Comparison of ENCODE assay signal across 8 cellular contexts in genomic region chr4:10456270-10457254, GRCh38. TPM values are rescaled to one million over a fixed set of nuclear protein-coding genes. Genes with fewer than 3 reads are reported as not detected.
A peak's percentile ranks its signal among the peaks of the same experiment; 100 is the strongest.
DNase-seq lines count a peak whose midpoint lies in the region; ATAC-seq and TF ChIP-seq lines count a peak whose summit lies in the region.

No MANE protein-coding gene starts in this region.

- peak; percentile 49 for DNase-seq in DMS53 treated with DMSO at 0.1 percent for 48 hours (lab: John Stamatoyannopoulos, UW; ENCODE audit: unreplicated experiment)
- peak; percentile 72 for DNase-seq in choroid plexus epithelial cell (ENCODE audit: low read depth)
- DNase-seq in right lobe of liver, result peak; percentile 48 to 73 (median 50)
- DNase-seq in stimulated activated CD8-positive, alpha-beta memory T cell treated with anti-CD3 and anti-CD28 coated beads, Interleukin-12 subunit alpha, Interleukin-12 subunit beta, amount 100 ng/mL, for 1 hour (ENCODE audit: low read depth), result peak; percentile 30
- DNase-seq in HT-29 (ENCODE audit: low spot score), result no peak

- peak overlapping the region; percentile 66 for H3K4me3 ChIP-seq in HUES48 (ENCODE audit: low read depth, low read length)
- H3K4me3 ChIP-seq in choroid plexus epithelial cell (ENCODE audit: low read depth, low read length), result peak overlapping the region; percentile 75
- peak overlapping the region; percentile 33 to 66 (median 36) for H3K4me3 ChIP-seq in right lobe of liver

- peaks cover 66% of the 10 kb centered on the region for H3K27me3 ChIP-seq in HUES48 (ENCODE audit: control insufficient read depth, insufficient read depth, low read length)
- H3K27me3 ChIP-seq in right lobe of liver, result peaks cover 0 to 11% of the 10 kb centered on the region in 2 donors

- ATAC-seq in GM21381 (IDR thresholded peaks at IDR 0.05; ENCODE audit: unreplicated experiment) (peak; percentile 53), right lobe of liver (peak; percentile 21 to 47 (median 36))
- peak; percentile 50 to 59 for ATAC-seq in activated CD4-positive, CD25-positive, alpha-beta regulatory T cell treated with anti-CD3 and anti-CD28 coated beads, Interleukin-2, amount 50 U/mL, for 24 hours

- H3K9ac ChIP-seq in HUES48 (ENCODE audit: low read depth, low read length), result peak overlapping the region; percentile 73

- H3K27ac ChIP-seq in HUES48 (ENCODE audit: low read depth, low read length), result peak overlapping the region; percentile 58
- H3K27ac ChIP-seq in right lobe of liver, result peak overlapping the region in 1 of 3 donors; percentile 47

- intact Hi-C loops in right lobe of liver (cut with DNase I), result no loop called here

- peaks cover 12% of the 10 kb centered on the region for H3K36me3 ChIP-seq in HUES48 (ENCODE audit: control insufficient read depth, insufficient read depth, low read length)
- peaks cover 0 to 3% (median 0%) of the 10 kb centered on the region in 4 donors for H3K36me3 ChIP-seq in right lobe of liver

- TF ChIP-seq POLR2A in right lobe of liver (IDR thresholded peaks at IDR 0.05), result no peak

- TF ChIP-seq CTCF in choroid plexus epithelial cell (conservative IDR thresholded peaks at IDR 0.05; ENCODE audit: low read depth, low read length) (no peak), right lobe of liver (IDR thresholded peaks at IDR 0.05) (no peak)

- WGBS in right lobe of liver (ENCODE audit: insufficient coverage, low coverage, low lambda C conversion rate, missing lambda C conversion rate), result 50% methylated on average over 17 of the region's 106 CpGs

- H3K9me3 ChIP-seq in HUES48 (ENCODE audit: control insufficient read depth, insufficient read depth, low read length) (no peaks in the 10 kb centered on the region), right lobe of liver (no peaks in the 10 kb centered on the region)

- peaks cover 29% of the 10 kb centered on the region for H3K4me1 ChIP-seq in HUES48 (ENCODE audit: control insufficient read depth, insufficient read depth, low read length)
- H3K4me1 ChIP-seq in right lobe of liver, result peaks cover 0 to 5% (median 0%) of the 10 kb centered on the region in 4 donors

RNA-seq across cellular contexts. Expression of gene ZNF518B, which starts 0.7 kb away (rescaled TPM):
- total RNA-seq in right lobe of liver, result 1 to 10 TPM; 2.2 to 8.0 (median 4.4) TPM
- not detected in 2 replicates for total RNA-seq in HT-29 (2014; rRNA removed; shearing (Covaris generic))
